Comparison of ENCODE assay signal across 1 cellular context in the genomic region with DNA sequence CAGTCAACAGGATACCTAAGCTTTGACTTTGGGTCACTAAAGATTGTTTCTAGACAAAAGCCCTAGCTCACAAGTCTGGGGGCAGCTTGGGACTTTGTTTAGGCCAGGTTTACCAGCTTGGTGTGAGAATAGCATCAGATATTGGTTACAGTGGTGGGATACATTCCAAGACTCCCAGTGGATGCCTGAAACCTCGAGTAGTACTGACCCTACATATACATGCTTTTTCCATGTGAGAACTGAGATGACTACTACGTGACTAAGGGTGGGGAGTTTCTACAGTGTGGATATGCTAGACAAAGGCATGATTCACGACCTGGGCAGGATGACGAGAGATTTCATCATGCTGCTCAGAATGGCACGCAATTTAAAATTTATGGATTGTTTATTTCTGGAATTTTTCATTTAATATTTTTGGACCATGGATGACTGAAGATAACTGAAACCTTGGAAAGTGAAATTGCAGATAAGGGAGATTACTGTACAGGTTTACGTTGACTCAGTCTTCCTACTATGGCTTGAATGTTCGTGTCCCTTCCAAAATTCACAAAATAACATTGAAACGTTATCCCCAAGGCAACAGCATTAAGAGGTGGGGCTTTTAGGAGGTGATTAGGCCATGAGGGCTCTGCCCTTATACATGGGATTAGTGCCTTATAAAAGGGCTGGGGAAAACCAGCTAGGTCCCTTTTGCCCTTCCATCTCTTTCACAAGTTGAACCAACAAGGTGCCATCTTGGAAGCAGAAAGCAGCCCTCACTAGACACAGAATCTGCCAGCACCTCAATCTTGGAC.
TF ChIP-seq lines count a peak whose summit lies in the region.

No MANE protein-coding gene starts in this region.

TF ChIP-seq in SK-N-SH, 30 proteins besides CTCF, POLR2A, EP300 and RAD21:
- TF ChIP-seq, protein P1, sequence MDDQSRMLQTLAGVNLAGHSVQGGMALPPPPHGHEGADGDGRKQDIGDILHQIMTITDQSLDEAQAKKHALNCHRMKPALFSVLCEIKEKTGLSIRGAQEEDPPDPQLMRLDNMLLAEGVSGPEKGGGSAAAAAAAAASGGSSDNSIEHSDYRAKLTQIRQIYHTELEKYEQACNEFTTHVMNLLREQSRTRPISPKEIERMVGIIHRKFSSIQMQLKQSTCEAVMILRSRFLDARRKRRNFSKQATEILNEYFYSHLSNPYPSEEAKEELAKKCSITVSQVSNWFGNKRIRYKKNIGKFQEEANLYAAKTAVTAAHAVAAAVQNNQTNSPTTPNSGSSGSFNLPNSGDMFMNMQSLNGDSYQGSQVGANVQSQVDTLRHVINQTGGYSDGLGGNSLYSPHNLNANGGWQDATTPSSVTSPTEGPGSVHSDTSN (IDR thresholded peaks at IDR 0.05), result peak; percentile 56
- TF ChIP-seq JUND (IDR thresholded peaks at IDR 0.05) (peak; percentile 41; the same call in 1 of the 2 replicates), TAF1 (IDR thresholded peaks at IDR 0.05; ENCODE audit: borderline replicate concordance, low read depth, low read length) (no peak), SMC3 (IDR thresholded peaks at IDR 0.05; ENCODE audit: low read depth, low read length) (no peak), RFX5 (IDR thresholded peaks at IDR 0.05; ENCODE audit: low read length) (no peak), MEF2A (IDR thresholded peaks at IDR 0.05; ENCODE audit: borderline replicate concordance, low read depth) (no peak), ELF1 (IDR thresholded peaks at IDR 0.05) (no peak), SIN3A (IDR thresholded peaks at IDR 0.05; ENCODE audit: borderline replicate concordance, low read depth, low read length) (no peak), CHD2 (IDR thresholded peaks at IDR 0.05; ENCODE audit: low read length, partially characterized antibody) (no peak), RXRA (IDR thresholded peaks at IDR 0.05; ENCODE audit: borderline replicate concordance, low read depth) (no peak), FOSL2 (IDR thresholded peaks at IDR 0.05; ENCODE audit: borderline replicate concordance, low read depth) (peak; percentile 54; the same call in 1 of the 2 replicates), TEAD4 (IDR thresholded peaks at IDR 0.05; ENCODE audit: borderline replicate concordance, insufficient read depth) (no peak), TCF12 (IDR thresholded peaks at IDR 0.05) (peak; percentile 36; the same call in 1 of the 2 replicates), GABPA (IDR thresholded peaks at IDR 0.05; ENCODE audit: low read depth) (no peak)
- TF ChIP-seq, protein P2, sequence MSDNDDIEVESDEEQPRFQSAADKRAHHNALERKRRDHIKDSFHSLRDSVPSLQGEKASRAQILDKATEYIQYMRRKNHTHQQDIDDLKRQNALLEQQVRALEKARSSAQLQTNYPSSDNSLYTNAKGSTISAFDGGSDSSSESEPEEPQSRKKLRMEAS (IDR thresholded peaks at IDR 0.05; ENCODE audit: low read depth), result peak; percentile 50; the same call in 1 of the 2 replicates
- TF ChIP-seq, protein P3, sequence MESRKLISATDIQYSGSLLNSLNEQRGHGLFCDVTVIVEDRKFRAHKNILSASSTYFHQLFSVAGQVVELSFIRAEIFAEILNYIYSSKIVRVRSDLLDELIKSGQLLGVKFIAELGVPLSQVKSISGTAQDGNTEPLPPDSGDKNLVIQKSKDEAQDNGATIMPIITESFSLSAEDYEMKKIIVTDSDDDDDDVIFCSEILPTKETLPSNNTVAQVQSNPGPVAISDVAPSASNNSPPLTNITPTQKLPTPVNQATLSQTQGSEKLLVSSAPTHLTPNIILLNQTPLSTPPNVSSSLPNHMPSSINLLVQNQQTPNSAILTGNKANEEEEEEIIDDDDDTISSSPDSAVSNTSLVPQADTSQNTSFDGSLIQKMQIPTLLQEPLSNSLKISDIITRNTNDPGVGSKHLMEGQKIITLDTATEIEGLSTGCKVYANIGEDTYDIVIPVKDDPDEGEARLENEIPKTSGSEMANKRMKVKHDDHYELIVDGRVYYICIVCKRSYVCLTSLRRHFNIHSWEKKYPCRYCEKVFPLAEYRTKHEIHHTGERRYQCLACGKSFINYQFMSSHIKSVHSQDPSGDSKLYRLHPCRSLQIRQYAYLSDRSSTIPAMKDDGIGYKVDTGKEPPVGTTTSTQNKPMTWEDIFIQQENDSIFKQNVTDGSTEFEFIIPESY (IDR thresholded peaks at IDR 0.05; ENCODE audit: borderline replicate concordance, low read depth), result no peak
- TF ChIP-seq, protein P4, sequence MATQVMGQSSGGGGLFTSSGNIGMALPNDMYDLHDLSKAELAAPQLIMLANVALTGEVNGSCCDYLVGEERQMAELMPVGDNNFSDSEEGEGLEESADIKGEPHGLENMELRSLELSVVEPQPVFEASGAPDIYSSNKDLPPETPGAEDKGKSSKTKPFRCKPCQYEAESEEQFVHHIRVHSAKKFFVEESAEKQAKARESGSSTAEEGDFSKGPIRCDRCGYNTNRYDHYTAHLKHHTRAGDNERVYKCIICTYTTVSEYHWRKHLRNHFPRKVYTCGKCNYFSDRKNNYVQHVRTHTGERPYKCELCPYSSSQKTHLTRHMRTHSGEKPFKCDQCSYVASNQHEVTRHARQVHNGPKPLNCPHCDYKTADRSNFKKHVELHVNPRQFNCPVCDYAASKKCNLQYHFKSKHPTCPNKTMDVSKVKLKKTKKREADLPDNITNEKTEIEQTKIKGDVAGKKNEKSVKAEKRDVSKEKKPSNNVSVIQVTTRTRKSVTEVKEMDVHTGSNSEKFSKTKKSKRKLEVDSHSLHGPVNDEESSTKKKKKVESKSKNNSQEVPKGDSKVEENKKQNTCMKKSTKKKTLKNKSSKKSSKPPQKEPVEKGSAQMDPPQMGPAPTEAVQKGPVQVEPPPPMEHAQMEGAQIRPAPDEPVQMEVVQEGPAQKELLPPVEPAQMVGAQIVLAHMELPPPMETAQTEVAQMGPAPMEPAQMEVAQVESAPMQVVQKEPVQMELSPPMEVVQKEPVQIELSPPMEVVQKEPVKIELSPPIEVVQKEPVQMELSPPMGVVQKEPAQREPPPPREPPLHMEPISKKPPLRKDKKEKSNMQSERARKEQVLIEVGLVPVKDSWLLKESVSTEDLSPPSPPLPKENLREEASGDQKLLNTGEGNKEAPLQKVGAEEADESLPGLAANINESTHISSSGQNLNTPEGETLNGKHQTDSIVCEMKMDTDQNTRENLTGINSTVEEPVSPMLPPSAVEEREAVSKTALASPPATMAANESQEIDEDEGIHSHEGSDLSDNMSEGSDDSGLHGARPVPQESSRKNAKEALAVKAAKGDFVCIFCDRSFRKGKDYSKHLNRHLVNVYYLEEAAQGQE (IDR thresholded peaks at IDR 0.05; ENCODE audit: low read depth, low read length), result no peak
